27 cellular contexts compared by ENCODE assay signal in the genomic region with DNA sequence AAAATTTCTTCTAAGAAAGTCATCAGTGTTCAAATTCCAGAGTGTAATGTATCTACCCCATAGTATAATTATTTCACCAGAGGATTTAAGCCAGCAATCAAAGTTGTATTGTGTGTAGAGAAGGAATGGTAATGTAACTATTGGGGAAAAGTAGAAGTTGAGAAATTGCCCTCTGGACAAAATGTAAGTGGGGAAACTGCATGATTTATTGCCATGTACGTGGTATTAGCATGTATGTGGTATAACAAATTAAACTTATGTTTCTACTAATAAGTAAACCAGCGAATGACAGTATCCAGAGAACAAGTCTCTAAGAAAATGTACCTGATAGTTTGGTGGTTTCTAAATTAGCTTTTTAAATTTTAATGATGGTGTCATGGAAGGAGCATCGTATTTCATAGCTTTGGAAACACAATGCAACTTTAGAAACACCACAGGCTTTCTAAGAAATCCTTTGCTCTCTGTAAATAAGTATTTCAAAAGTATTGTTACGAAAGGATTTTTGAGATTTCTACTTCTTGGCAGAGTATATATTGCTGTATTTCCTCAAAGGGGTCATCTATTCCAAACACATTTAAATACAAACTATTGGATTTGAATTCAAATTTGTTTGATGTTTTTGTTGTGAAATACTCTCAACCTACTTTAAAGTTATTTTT.
"Had no signal": no experiment of that assay in that cellular context is flagged by ENCODE, and none has a peak within 500 bp of the region (broad histone marks: within the 10 kb centered on the region; RNA-seq: fewer than 3 reads in every experiment).

No MANE protein-coding gene starts in this region.

- H3K9me3 ChIP-seq: breast epithelium, SJSA1 had no signal

- H3K27ac ChIP-seq: breast epithelium, SJSA1 had no signal

- DNase-seq: activated CD4-positive, alpha-beta T cell treated with anti-CD3 and anti-CD28 coated beads for 48 hours; activated CD4-positive, alpha-beta T cell treated with anti-CD3 and anti-CD28 coated beads, Interleukin-2, amount 50 U/mL, for 4 hours; activated CD4-positive, CD25-positive, alpha-beta regulatory T cell treated with anti-CD3 and anti-CD28 coated beads, Interleukin-2, amount 50 U/mL, for 72 hours; activated CD8-positive, alpha-beta memory T cell treated with anti-CD3 and anti-CD28 coated beads, Interleukin-2, amount 10 ng/mL, durations not matched to agents 7 days and 5 days; activated effector memory CD4-positive, alpha-beta T cell treated with anti-CD3 and anti-CD28 coated beads, Interleukin-2, amount 50 U/mL, for 16 hours; activated naive CD4-positive, alpha-beta T cell treated with anti-CD3 and anti-CD28 coated beads for 36 hours; activated T-cell treated with anti-CD3 and anti-CD28 coated beads, Interleukin-2, amount 50 U/mL, for 4 hours; aorta; caudate nucleus; IMR-90; Kasumi-1; KBM-7; NCI-H1105 treated with DMSO at 0.1 percent for 48 hours; NCI-H1436 treated with DMSO at 0.1 percent for 48 hours; NCI-H187 treated with DMSO at 0.1 percent for 48 hours; NCI-H2081 treated with DMSO at 0.1 percent for 48 hours; NCI-H2171 treated with DMSO at 0.1 percent for 48 hours; NCI-H226; NCI-H510A; NCI-H526 treated with DMSO at 0.1 percent for 48 hours; NCI-H82; NK-92 treated with Interleukin-12 subunit alpha and Interleukin-12 subunit beta, amount 100 ng/mL, for 24 hours; OCI-M1; Right ventricle myocardium superior; RPMI8226 had no signal

- H3K27me3 ChIP-seq: breast epithelium, SJSA1 had no signal

- H3K4me1 ChIP-seq: breast epithelium, SJSA1 had no signal

- H3K4me3 ChIP-seq: breast epithelium, SJSA1 had no signal

- H3K36me3 ChIP-seq: breast epithelium, SJSA1 had no signal
